In genomic region chr5:131258733-131259132, GRCh38 we compare ENCODE assay signal across 14 cellular contexts. TPM values are rescaled to one million over a fixed set of nuclear protein-coding genes. Genes with fewer than 3 reads are reported as not detected.
A peak's percentile ranks its signal among the peaks of the same experiment; 100 is the strongest.
DNase-seq lines count a peak whose midpoint lies in the region; ATAC-seq and TF ChIP-seq lines count a peak whose summit lies in the region.
"Had no signal": no experiment of that assay in that cellular context is flagged by ENCODE, and none has a peak within 500 bp of the region (broad histone marks: within the 10 kb centered on the region; RNA-seq: fewer than 3 reads in every experiment).

No MANE protein-coding gene starts in this region.

- H3K4me1 Mint-ChIP-seq in CD4-positive, CD25-positive, alpha-beta regulatory T cell: peaks cover 35 to 84% (median 49%) of the 10 kb centered on the region in 4 donors
- peaks cover 42% of the 10 kb centered on the region for H3K4me1 Mint-ChIP-seq in activated T-helper 17 cell treated with anti-CD3 and anti-CD28 coated beads, Interleukin-2, amount 50 U/mL, for 72 hours

- DNase-seq in CD4-positive, CD25-positive, alpha-beta regulatory T cell: no peak
- DNase-seq in kidney tubule cell (ENCODE audit: low spot score) (peak; percentile 80), HuH-7.5 (ENCODE audit: low spot score) (no peak), NCI-H524 (lab: John Stamatoyannopoulos, UW) (no peak)
- no peak for DNase-seq in activated effector memory CD4-positive, alpha-beta T cell treated with Interleukin-2 at 50 U/mL for 16 hours
- DNase-seq: adrenal gland; cortex of kidney; mucosa of descending colon; NCI-H146; NCI-H526 treated with DMSO at 0.1 percent for 48 hours; stimulated activated naive CD4-positive, alpha-beta T cell had no signal

- no peak for ATAC-seq in CD4-positive, CD25-positive, alpha-beta regulatory T cell (ENCODE audit: low read depth in 2 of 2)
- no peak for ATAC-seq in activated T-helper 17 cell treated with anti-CD3 and anti-CD28 coated beads, Interleukin-2, amount 50 U/mL, for 72 hours (replicated peaks)
- ATAC-seq in GM18517 (IDR thresholded peaks at IDR 0.05; ENCODE audit: unreplicated experiment): no peak

- peak overlapping the region; percentile 100 for H3K4me3 ChIP-seq in CD4-positive, CD25-positive, alpha-beta regulatory T cell (ENCODE audit: low read depth, low read length)
- no peak overlapping the region for H3K4me3 ChIP-seq in HEK293 (ENCODE audit: low read depth, low read length)
- H3K4me3 ChIP-seq: adrenal gland, mucosa of descending colon had no signal

- H3K9me3 ChIP-seq in CD4-positive, CD25-positive, alpha-beta regulatory T cell (ENCODE audit: control insufficient read depth in 2 of 2, low read length in 2 of 2): no peaks in the 10 kb centered on the region
- no peaks in the 10 kb centered on the region for H3K9me3 ChIP-seq in HEK293 (ENCODE audit: control insufficient read depth, insufficient read depth, low read depth, low read length)
- H3K9me3 ChIP-seq: adrenal gland, mucosa of descending colon had no signal

- peaks cover 10% of the 10 kb centered on the region for H3K36me3 ChIP-seq in CD4-positive, CD25-positive, alpha-beta regulatory T cell (ENCODE audit: control insufficient read depth, insufficient read depth, low read length)
- no peaks in the 10 kb centered on the region for H3K36me3 ChIP-seq in HEK293 (ENCODE audit: control insufficient read depth in 2 of 2, insufficient read depth in 1 of 2, low read length in 2 of 2)
- H3K36me3 ChIP-seq: adrenal gland had no signal

- CTCF ChIA-PET in HEK293 (lab: Yijun Ruan, JAX): interaction anchor here (0.6 to 1.2 kb wide), 2 partner anchors 123 to 390 kb away, joined by 3 to 4 read pairs; no protein-coding TSS in a partner anchor

- TF ChIP-seq CTCF in HEK293 (tag by site-specific recombination; IDR thresholded peaks at IDR 0.05): no peak

- POLR2A ChIA-PET in HEK293 (lab: Yijun Ruan, JAX): no interaction called here

- H3K27ac ChIP-seq in CD4-positive, CD25-positive, alpha-beta regulatory T cell (ENCODE audit: insufficient read depth, low read length, poor library complexity, severe bottlenecking): peak overlapping the region; percentile 86
- no peak overlapping the region for H3K27ac ChIP-seq in HEK293 (ENCODE audit: extremely low read depth, low read depth, low read length)
- H3K27ac ChIP-seq: adrenal gland had no signal

- peaks cover 4% of the 10 kb centered on the region for H3K27me3 Mint-ChIP-seq in CD4-positive, CD25-positive, alpha-beta regulatory T cell
- H3K27me3 Mint-ChIP-seq in activated T-helper 17 cell treated with anti-CD3 and anti-CD28 coated beads, Interleukin-2, amount 50 U/mL, for 72 hours: no peaks in the 10 kb centered on the region

- H3K4me3 Mint-ChIP-seq in CD4-positive, CD25-positive, alpha-beta regulatory T cell: peak overlapping the region; percentile 75 to 98 (median 80)
- peak overlapping the region; percentile 87 for H3K4me3 Mint-ChIP-seq in activated T-helper 17 cell treated with anti-CD3 and anti-CD28 coated beads, Interleukin-2, amount 50 U/mL, for 72 hours

- H3K27ac Mint-ChIP-seq in CD4-positive, CD25-positive, alpha-beta regulatory T cell: peak overlapping the region; percentile 85 to 98 (median 95)
- H3K27ac Mint-ChIP-seq in activated T-helper 17 cell treated with anti-CD3 and anti-CD28 coated beads, Interleukin-2, amount 50 U/mL, for 72 hours: peak overlapping the region; percentile 94

- H3K27me3 ChIP-seq in CD4-positive, CD25-positive, alpha-beta regulatory T cell (ENCODE audit: control insufficient read depth, insufficient read depth, low read length): no peaks in the 10 kb centered on the region
- H3K27me3 ChIP-seq: adrenal gland had no signal

- no peaks in the 10 kb centered on the region for H3K9me3 Mint-ChIP-seq in CD4-positive, CD25-positive, alpha-beta regulatory T cell
- no peaks in the 10 kb centered on the region for H3K9me3 Mint-ChIP-seq in activated T-helper 17 cell treated with anti-CD3 and anti-CD28 coated beads, Interleukin-2, amount 50 U/mL, for 72 hours

- peaks cover 83% of the 10 kb centered on the region for H3K4me1 ChIP-seq in CD4-positive, CD25-positive, alpha-beta regulatory T cell (ENCODE audit: control insufficient read depth, insufficient read depth, low read length, poor library complexity, severe bottlenecking)
- no peaks in the 10 kb centered on the region; the same call in 1 of the 2 replicates for H3K4me1 ChIP-seq in HEK293 (ENCODE audit: control insufficient read depth, insufficient read depth, low read length)

- H3K36me3 Mint-ChIP-seq in CD4-positive, CD25-positive, alpha-beta regulatory T cell: peaks cover 4% of the 10 kb centered on the region
- peaks cover 72% of the 10 kb centered on the region for H3K36me3 Mint-ChIP-seq in activated T-helper 17 cell treated with anti-CD3 and anti-CD28 coated beads, Interleukin-2, amount 50 U/mL, for 72 hours (ENCODE audit: low read depth)

TF ChIP-seq in HEK293, 187 proteins besides CTCF, POLR2A, EP300 and RAD21:
- TF ChIP-seq, protein P1, sequence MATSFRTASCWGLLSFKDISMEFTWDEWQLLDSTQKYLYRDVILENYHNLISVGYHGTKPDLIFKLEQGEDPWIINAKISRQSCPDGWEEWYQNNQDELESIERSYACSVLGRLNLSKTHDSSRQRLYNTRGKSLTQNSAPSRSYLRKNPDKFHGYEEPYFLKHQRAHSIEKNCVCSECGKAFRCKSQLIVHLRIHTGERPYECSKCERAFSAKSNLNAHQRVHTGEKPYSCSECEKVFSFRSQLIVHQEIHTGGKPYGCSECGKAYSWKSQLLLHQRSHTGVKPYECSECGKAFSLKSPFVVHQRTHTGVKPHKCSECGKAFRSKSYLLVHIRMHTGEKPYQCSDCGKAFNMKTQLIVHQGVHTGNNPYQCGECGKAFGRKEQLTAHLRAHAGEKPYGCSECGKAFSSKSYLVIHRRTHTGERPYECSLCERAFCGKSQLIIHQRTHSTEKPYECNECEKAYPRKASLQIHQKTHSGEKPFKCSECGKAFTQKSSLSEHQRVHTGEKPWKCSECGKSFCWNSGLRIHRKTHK (tag by site-specific recombination; IDR thresholded peaks at IDR 0.05): peak; percentile 58
- no peak for TF ChIP-seq BCL11B (tag by site-specific recombination; IDR thresholded peaks at IDR 0.05; ENCODE audit: low read depth)

RNA-seq across cellular contexts. Expression of gene CDC42SE2, which starts 5.1 kb away (rescaled TPM):
- 241 TPM for total RNA-seq in CD4-positive, CD25-positive, alpha-beta regulatory T cell
- polyA plus RNA-seq in CD4-positive, CD25-positive, alpha-beta regulatory T cell: 100 to 1,000 TPM; 351 to 429 (median 379) TPM
- 100 to 1,000 TPM; 107 to 110 TPM for total RNA-seq in activated T-helper 17 cell treated with anti-CD3 and anti-CD28 coated beads, Interleukin-2, amount 50 U/mL, for 72 hours
